ENCODE assay signal across 29 cellular contexts in genomic region chr6:130470777-130471176, GRCh38.
"Had no signal": no experiment of that assay in that cellular context is flagged by ENCODE, and none has a peak within 500 bp of the region (broad histone marks: within the 10 kb centered on the region; RNA-seq: fewer than 3 reads in every experiment).

No MANE protein-coding gene starts in this region.

- ATAC-seq: natural killer cell; psoas muscle; right cardiac atrium; right lobe of liver; stimulated activated effector memory CD8-positive, alpha-beta T cell treated with anti-CD3 and anti-CD28 coated beads, Interleukin-12 subunit alpha, Interleukin-12 subunit beta, amount 100 ng/mL, for 72 hours; stimulated activated naive CD8-positive, alpha-beta T cell treated with anti-CD3 and anti-CD28 coated beads, Interleukin-15, amount 100 ng/mL, for 72 hours; stimulated activated naive CD8-positive, alpha-beta T cell treated with anti-CD3 and anti-CD28 coated beads, Interleukin-15, Interleukin-2, amounts not matched to agents 100 U/mL and 50 U/mL, for 24 hours; upper lobe of right lung had no signal

- H3K27ac Mint-ChIP-seq: natural killer cell; nephron; neural progenitor cell; progenitor cell of endocrine pancreas; stimulated activated effector memory CD8-positive, alpha-beta T cell treated with anti-CD3 and anti-CD28 coated beads, Interleukin-12 subunit alpha, Interleukin-12 subunit beta, amount 100 ng/mL, for 72 hours; stimulated activated naive CD8-positive, alpha-beta T cell treated with anti-CD3 and anti-CD28 coated beads, Interleukin-15, amount 100 ng/mL, for 72 hours; type B pancreatic cell had no signal

- DNase-seq: natural killer cell; occipital lobe; ovary; posterior cingulate gyrus; psoas muscle; right cardiac atrium; right lobe of liver; sigmoid colon; small intestine; stimulated activated CD4-positive, alpha-beta T cell treated with anti-CD3 and anti-CD28 coated beads, Interleukin-15, amount 100 ng/mL, for 24 hours; stimulated activated CD4-positive, alpha-beta T cell treated with anti-CD3 and anti-CD28 coated beads, Interleukin-2, amount 100 ng/mL, for 24 hours; stimulated activated CD4-positive, alpha-beta T cell treated with anti-CD3 and anti-CD28 coated beads, Interleukin-2, amount 100 ng/mL, for 48 hours; stimulated activated CD4-positive, alpha-beta T cell treated with anti-CD3 and anti-CD28 coated beads, Interleukin-4, amount 100 ng/mL, for 24 hours; stimulated activated naive CD4-positive, alpha-beta T cell; stimulated activated naive CD8-positive, alpha-beta T cell treated with anti-CD3 and anti-CD28 coated beads, Interleukin-15, amount 100 ng/mL, for 72 hours; stimulated activated naive CD8-positive, alpha-beta T cell treated with anti-CD3 and anti-CD28 coated beads, Interleukin-15, Interleukin-2, amounts not matched to agents 100 U/mL and 50 U/mL, for 24 hours; substantia nigra; testis; tibial artery; transverse colon; upper lobe of right lung; uterus had no signal

- FAIRE-seq: small intestine had no signal

- H2AFZ ChIP-seq: neural progenitor cell, parathyroid adenoma had no signal

- H3K9ac ChIP-seq: neural progenitor cell, parathyroid adenoma had no signal

- H3K27ac ChIP-seq: neural progenitor cell, ovary, parathyroid adenoma, psoas muscle, right lobe of liver, sigmoid colon, suprapubic skin, testis, tibial artery, transverse colon, upper lobe of right lung, uterus had no signal

- H3K9me3 Mint-ChIP-seq: natural killer cell; stimulated activated effector memory CD8-positive, alpha-beta T cell treated with anti-CD3 and anti-CD28 coated beads, Interleukin-12 subunit alpha, Interleukin-12 subunit beta, amount 100 ng/mL, for 72 hours had no signal

- H3K4me2 ChIP-seq: neural progenitor cell had no signal

- H3K27me3 ChIP-seq: neural progenitor cell, ovary, right lobe of liver, sigmoid colon, suprapubic skin, testis, tibial artery, transverse colon, upper lobe of right lung, uterus had no signal

- H3K4me3 ChIP-seq: neural progenitor cell, ovary, psoas muscle, right lobe of liver, sigmoid colon, suprapubic skin, testis, tibial artery, transverse colon, upper lobe of right lung, uterus had no signal

- H3K4me1 ChIP-seq: neural progenitor cell, parathyroid adenoma, psoas muscle, right lobe of liver, sigmoid colon, suprapubic skin, testis, tibial artery, transverse colon, upper lobe of right lung, uterus had no signal

- H3K36me3 ChIP-seq: neural progenitor cell, ovary, right lobe of liver, sigmoid colon, suprapubic skin, tibial artery, transverse colon, upper lobe of right lung, uterus had no signal

- H3K79me2 ChIP-seq: parathyroid adenoma had no signal

- H3K27me3 Mint-ChIP-seq: stimulated activated naive CD8-positive, alpha-beta T cell treated with anti-CD3 and anti-CD28 coated beads, Interleukin-15, amount 100 ng/mL, for 72 hours; type B pancreatic cell had no signal

- H3K9me3 ChIP-seq: ovary, psoas muscle, right lobe of liver, sigmoid colon, suprapubic skin, testis, transverse colon, upper lobe of right lung, uterus had no signal

- H3K36me3 Mint-ChIP-seq: natural killer cell; neural progenitor cell; stimulated activated effector memory CD8-positive, alpha-beta T cell treated with anti-CD3 and anti-CD28 coated beads, Interleukin-12 subunit alpha, Interleukin-12 subunit beta, amount 100 ng/mL, for 72 hours; type B pancreatic cell had no signal

- H3K4me3 Mint-ChIP-seq: natural killer cell; nephron; neural progenitor cell; stimulated activated effector memory CD8-positive, alpha-beta T cell treated with anti-CD3 and anti-CD28 coated beads, Interleukin-12 subunit alpha, Interleukin-12 subunit beta, amount 100 ng/mL, for 72 hours; stimulated activated naive CD8-positive, alpha-beta T cell treated with anti-CD3 and anti-CD28 coated beads, Interleukin-15, amount 100 ng/mL, for 72 hours; type B pancreatic cell had no signal
